Comparison of ENCODE assay signal across 29 cellular contexts in genomic region chr2:180621366-180621765, GRCh38.
"Had no signal": no experiment of that assay in that cellular context is flagged by ENCODE, and none has a peak within 500 bp of the region (broad histone marks: within the 10 kb centered on the region; RNA-seq: fewer than 3 reads in every experiment).

No MANE protein-coding gene starts in this region.

- H3K36me3 Mint-ChIP-seq: mesothelial cell of epicardium; naive B cell; natural killer cell treated with Interleukin-12 subunit alpha and Interleukin-12 subunit beta and Interleukin-15 and Interleukin-18, amount 100 ng/mL, for 72 hours; stimulated activated effector memory CD8-positive, alpha-beta T cell treated with anti-CD3 and anti-CD28 coated beads, Interleukin-12 subunit alpha, Interleukin-12 subunit beta, amount 100 ng/mL, for 72 hours had no signal

- H3K9me3 ChIP-seq: esophagus muscularis mucosa, gastroesophageal sphincter, heart left ventricle, left lung, mucosa of descending colon, neutrophil, pancreas, right lobe of liver, stomach, thyroid gland, vagina had no signal

- H3K27ac Mint-ChIP-seq: mesothelial cell of epicardium; naive B cell; natural killer cell treated with Interleukin-12 subunit alpha and Interleukin-12 subunit beta and Interleukin-15 and Interleukin-18, amount 100 ng/mL, for 72 hours; stimulated activated effector memory CD8-positive, alpha-beta T cell treated with anti-CD3 and anti-CD28 coated beads, Interleukin-12 subunit alpha, Interleukin-12 subunit beta, amount 100 ng/mL, for 72 hours had no signal

- H3K4me1 ChIP-seq: esophagus muscularis mucosa, foreskin keratinocyte, gastroesophageal sphincter, heart left ventricle, left lung, pancreas, right lobe of liver, thyroid gland, vagina had no signal

- H3K27me3 ChIP-seq: esophagus muscularis mucosa, foreskin keratinocyte, gastroesophageal sphincter, heart left ventricle, hepatocyte, left lung, neutrophil, pancreas, right lobe of liver, stomach, thyroid gland, vagina had no signal

- H2AFZ ChIP-seq: hepatocyte had no signal

- H3K4me3 Mint-ChIP-seq: mesothelial cell of epicardium; naive B cell; natural killer cell treated with Interleukin-12 subunit alpha and Interleukin-12 subunit beta and Interleukin-15 and Interleukin-18, amount 100 ng/mL, for 72 hours; neural crest cell; stimulated activated effector memory CD8-positive, alpha-beta T cell treated with anti-CD3 and anti-CD28 coated beads, Interleukin-12 subunit alpha, Interleukin-12 subunit beta, amount 100 ng/mL, for 72 hours had no signal

- H3K4me3 ChIP-seq: esophagus muscularis mucosa, gastroesophageal sphincter, heart left ventricle, hepatocyte, left lung, mucosa of descending colon, pancreas, right lobe of liver, smooth muscle cell, stomach, thyroid gland, vagina had no signal

- H3K4me1 Mint-ChIP-seq: mesothelial cell of epicardium; naive B cell; neural crest cell; stimulated activated effector memory CD8-positive, alpha-beta T cell treated with anti-CD3 and anti-CD28 coated beads, Interleukin-12 subunit alpha, Interleukin-12 subunit beta, amount 100 ng/mL, for 72 hours had no signal

- DNase-seq: dermis blood vessel endothelial cell; effector memory CD4-positive, alpha-beta T cell; foreskin keratinocyte; heart left ventricle; kidney; left cardiac atrium; left lung; mucosa of descending colon; naive B cell; pancreas; right lobe of liver; stimulated activated CD4-positive, alpha-beta T cell treated with anti-CD3 and anti-CD28 coated beads, Interleukin-12 subunit alpha, Interleukin-12 subunit beta, amount 100 ng/mL, for 4 hours; stimulated activated CD4-positive, alpha-beta T cell treated with anti-CD3 and anti-CD28 coated beads, Interleukin-2, amount 100 ng/mL, for 24 hours; stimulated activated CD4-positive, alpha-beta T cell treated with anti-CD3 and anti-CD28 coated beads, Interleukin-4, amount 100 ng/mL, for 24 hours; stimulated activated naive CD4-positive, alpha-beta T cell treated with Interleukin-2 at 50 U/mL for 16 hours; stomach; thyroid gland; trophoblast cell had no signal

- H3K79me2 ChIP-seq: hepatocyte had no signal

- H3K36me3 ChIP-seq: esophagus muscularis mucosa, gastroesophageal sphincter, heart left ventricle, left lung, neutrophil, pancreas, right lobe of liver, stomach, thyroid gland, vagina had no signal

- H3K27me3 Mint-ChIP-seq: naive B cell had no signal

- ATAC-seq: foreskin keratinocyte; gastroesophageal sphincter; heart left ventricle; left cardiac atrium; left lung; mucosa of descending colon; natural killer cell treated with Interleukin-12 subunit alpha and Interleukin-12 subunit beta and Interleukin-15 and Interleukin-18, amount 100 ng/mL, for 72 hours; pancreas; right lobe of liver; stimulated activated effector memory CD8-positive, alpha-beta T cell treated with anti-CD3 and anti-CD28 coated beads, Interleukin-12 subunit alpha, Interleukin-12 subunit beta, amount 100 ng/mL, for 72 hours had no signal

- H3K9me3 Mint-ChIP-seq: stimulated activated effector memory CD8-positive, alpha-beta T cell treated with anti-CD3 and anti-CD28 coated beads, Interleukin-12 subunit alpha, Interleukin-12 subunit beta, amount 100 ng/mL, for 72 hours had no signal

- H3K27ac ChIP-seq: esophagus muscularis mucosa, foreskin keratinocyte, gastroesophageal sphincter, heart left ventricle, hepatocyte, left lung, neutrophil, pancreas, right lobe of liver, stomach, thyroid gland, vagina had no signal

- FAIRE-seq: endothelial cell of umbilical vein, kidney, pancreas had no signal

- H3K4me2 ChIP-seq: hepatocyte, smooth muscle cell had no signal
